9 cellular contexts compared by ENCODE assay signal in the genomic region with DNA sequence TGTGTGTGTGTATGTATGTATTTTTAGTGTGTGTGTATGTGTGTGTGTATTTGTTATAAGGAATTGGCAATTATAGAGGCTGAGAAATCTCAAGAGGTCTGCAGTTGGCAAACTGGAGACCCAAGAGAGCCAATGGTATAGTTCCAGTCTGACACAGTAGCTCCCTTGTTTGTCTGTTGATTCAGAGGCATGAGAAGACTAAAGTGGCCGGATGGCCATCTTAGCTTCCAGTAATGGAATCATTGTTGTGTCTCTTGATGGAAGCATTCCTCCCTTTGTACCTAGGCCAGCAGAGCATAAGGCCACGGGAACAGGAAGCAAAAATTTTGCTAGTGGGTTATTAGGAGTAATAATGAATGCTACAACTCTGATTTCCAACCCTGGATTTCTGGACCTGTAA.
"Had no signal": no experiment of that assay in that cellular context is flagged by ENCODE, and none has a peak within 500 bp of the region (broad histone marks: within the 10 kb centered on the region; RNA-seq: fewer than 3 reads in every experiment).

No MANE protein-coding gene starts in this region.

- H3K4me3 ChIP-seq: GM23248, HAP-1 had no signal

- H3K36me3 ChIP-seq: HAP-1 had no signal

- DNase-seq: GM23248, GOT3, H7, HFFc6, KBM-7 had no signal

- ATAC-seq: HCT116, HepG2 had no signal

- H3K27ac ChIP-seq: GM23248, HL-60 had no signal

- H3K4me1 ChIP-seq: HAP-1 had no signal

- H3K9me3 ChIP-seq: HAP-1 had no signal
